Comparison of ENCODE assay signal across 14 cellular contexts in genomic region chr21:45262041-45262581, GRCh38.
"Had no signal": no experiment of that assay in that cellular context is flagged by ENCODE, and none has a peak within 500 bp of the region (broad histone marks: within the 10 kb centered on the region; RNA-seq: fewer than 3 reads in every experiment).

No MANE protein-coding gene starts in this region.

- H3K4me1 ChIP-seq: foreskin keratinocyte, pancreas had no signal

- H3K27ac ChIP-seq: foreskin keratinocyte, left ventricle myocardium inferior, pancreas had no signal

- H3K4me3 ChIP-seq: left ventricle myocardium inferior, pancreas had no signal

- ATAC-seq: activated T-cell treated with anti-CD3 and anti-CD28 coated beads, Interleukin-2, amount 50 U/mL, for 72 hours; foreskin keratinocyte; pancreas had no signal

- FAIRE-seq: bronchial epithelial cell, pancreas, TTC549, urothelium cell line had no signal

- H3K9me3 ChIP-seq: left ventricle myocardium inferior, pancreas had no signal

- H3K27me3 ChIP-seq: pancreas had no signal

- DNase-seq: activated CD4-positive, alpha-beta T cell treated with anti-CD3 and anti-CD28 coated beads, Interleukin-2, amount 10 ng/mL, durations not matched to agents 7 days and 5 days; activated CD4-positive, CD25-positive, alpha-beta regulatory T cell; activated naive CD4-positive, alpha-beta T cell; activated T-cell treated with anti-CD3 and anti-CD28 coated beads, Interleukin-2, amount 50 U/mL, for 72 hours; foreskin keratinocyte; left ventricle myocardium inferior; mesendoderm; nephron progenitor cell; stimulated activated CD4-positive, alpha-beta T cell treated with anti-CD3 and anti-CD28 coated beads, Interleukin-4, amount 100 ng/mL, for 4 hours; T-helper 17 cell had no signal
